ENCODE assay signal across 8 cellular contexts in the genomic region with DNA sequence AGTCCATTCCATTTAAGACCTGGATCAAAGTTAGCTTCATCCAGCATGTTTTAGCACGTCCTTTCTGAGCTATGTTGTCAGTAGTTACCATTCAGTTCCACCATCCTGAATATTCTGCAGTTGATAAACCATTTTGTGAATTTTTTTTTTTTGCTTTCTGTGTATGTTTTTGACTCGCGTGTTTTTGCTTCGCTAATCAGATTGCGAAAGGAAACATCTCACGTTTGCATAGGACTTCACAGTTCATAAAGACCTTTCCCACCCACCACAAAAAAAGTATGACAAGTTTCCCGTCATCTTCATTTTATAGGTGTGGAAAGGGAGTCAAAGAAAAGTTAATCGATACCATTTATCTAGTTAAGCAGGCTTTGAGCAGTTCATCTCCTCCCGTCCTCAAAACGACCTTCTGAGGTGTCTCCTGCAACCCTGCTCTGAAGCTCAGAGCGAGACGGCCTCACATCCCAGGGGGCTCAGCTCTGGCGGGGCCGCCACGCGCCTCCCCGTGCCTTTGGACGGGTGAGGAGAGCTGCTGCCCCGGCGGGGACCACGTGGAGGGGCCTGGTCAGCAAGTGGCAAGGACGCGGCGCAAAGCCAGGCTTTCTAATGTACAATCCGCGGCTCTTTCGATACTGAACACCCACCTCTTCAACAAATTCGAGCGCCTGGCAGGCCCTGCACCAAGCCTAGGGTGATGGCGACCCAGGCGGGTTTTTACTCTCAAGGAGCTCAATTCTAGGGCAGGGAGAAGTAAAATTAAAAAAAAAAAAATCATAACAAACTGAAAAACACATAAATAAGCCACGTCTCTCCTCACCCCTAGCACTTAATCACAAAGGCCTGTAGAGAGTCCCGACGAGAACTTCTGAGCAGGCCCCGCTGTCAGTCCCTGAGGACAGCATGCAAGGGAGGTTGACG. TPM values are rescaled to one million over a fixed set of nuclear protein-coding genes. Genes with fewer than 3 reads are reported as not detected.
A peak's percentile ranks its signal among the peaks of the same experiment; 100 is the strongest.
DNase-seq lines count a peak whose midpoint lies in the region; ATAC-seq, FAIRE-seq and TF ChIP-seq lines count a peak whose summit lies in the region.

No MANE protein-coding gene starts in this region.

- CTCF ChIA-PET in HepG2 (lab: Yijun Ruan, JAX; ENCODE audit: low intra/inter-chr PET ratio, low total read pairs) = no interaction called here

- POLR2A ChIA-PET in HepG2 (lab: Yijun Ruan, JAX) = interaction anchor here (0.7 to 2.3 kb wide), 9 partner anchors 10 to 596 kb away, joined by 3 to 33 read pairs (median 10); partner anchors contain the start of genes CRY1, MTERF2 and POLR3B

- peak overlapping the region; percentile 88 for H3K4me3 ChIP-seq in RWPE2 (ENCODE audit: severe bottlenecking)
- peak overlapping the region; percentile 97 for H3K4me3 ChIP-seq in choroid plexus epithelial cell (ENCODE audit: low read depth, low read length)
- H3K4me3 ChIP-seq in HepG2 (replicated peaks in 1 of 3; ENCODE audit: insufficient read depth in 1 of 3, low read depth in 2 of 3, low read length in 3 of 3) = peak overlapping the region; percentile 63 to 98 (median 67)

- H3K27ac ChIP-seq in RWPE2 (ENCODE audit: poor library complexity, severe bottlenecking) (peak overlapping the region; percentile 64), HepG2 (ENCODE audit: extremely low read length, insufficient read depth, low read length) (peak overlapping the region; percentile 97)

- in situ Hi-C loops in HepG2 (cut with HindIII; ENCODE audit: extremely low pct_ligation_motif_present, low pct_unique_long_range_greater_than_20kb) = no loop called here

- no peak for TF ChIP-seq POLR2A in HepG2 (IDR thresholded peaks at IDR 0.05; ENCODE audit: insufficient read depth in 1 of 2, low read depth in 2 of 2, low read length in 2 of 2)

- peak overlapping the region; percentile 15 for H2AFZ ChIP-seq in HepG2 (ENCODE audit: low read length)

- DNase-seq in Ammon's horn (ENCODE audit: low spot score) (peak; percentile 7), RWPE2 (ENCODE audit: low spot score) (peak; percentile 35), choroid plexus epithelial cell (ENCODE audit: low read depth) (no peak), HepG2 (ENCODE audit: low spot score) (no peak)
- peak; percentile 25 for DNase-seq in stimulated activated naive CD8-positive, alpha-beta T cell treated with anti-CD3 and anti-CD28 coated beads, Interleukin-15, Interleukin-2, amounts not matched to agents 100 U/mL and 50 U/mL, for 24 hours

- peak; percentile 15 for ATAC-seq in GM19452 (IDR thresholded peaks at IDR 0.05; ENCODE audit: unreplicated experiment)
- ATAC-seq in RWPE2 (ENCODE audit: low read depth) = no peak
- no peak; the same call in 2 of the 3 replicates for ATAC-seq in HepG2
- ATAC-seq in stimulated activated naive CD8-positive, alpha-beta T cell treated with anti-CD3 and anti-CD28 coated beads, Interleukin-15, Interleukin-2, amounts not matched to agents 100 U/mL and 50 U/mL, for 24 hours = no peak
- no peak for ATAC-seq in HG03520 (IDR thresholded peaks at IDR 0.05; ENCODE audit: unreplicated experiment)
- ATAC-seq in HG03432 (IDR thresholded peaks at IDR 0.05; ENCODE audit: unreplicated experiment) = no peak

- H3K4me1 ChIP-seq in RWPE2 (ENCODE audit: insufficient read depth, poor library complexity, severe bottlenecking) (peaks cover 21% of the 10 kb centered on the region), HepG2 (ENCODE audit: insufficient read depth, low read length) (peaks cover 46% of the 10 kb centered on the region)

- no peaks in the 10 kb centered on the region for H3K9me3 ChIP-seq in RWPE2 (ENCODE audit: severe bottlenecking)
- no peaks in the 10 kb centered on the region for H3K9me3 ChIP-seq in HepG2 (ENCODE audit: low read length)

- H4K20me1 ChIP-seq in HepG2 (ENCODE audit: insufficient read depth, low read length) = peaks cover 28% of the 10 kb centered on the region

- H3K79me2 ChIP-seq in HepG2 (ENCODE audit: insufficient read depth, low read length) = peaks cover 39% of the 10 kb centered on the region

- no peak for TF ChIP-seq RAD21 in HepG2 (CRISPR knock-in tag; IDR thresholded peaks at IDR 0.05)

- H3K4me2 ChIP-seq in HepG2 (ENCODE audit: low read depth, low read length) = peak overlapping the region; percentile 84

- TSS peak; percentile 81 for BruUV-seq in HepG2 (replicated peaks; lab: Mats Ljungman, UMichigan)

- H3K27me3 ChIP-seq in RWPE2 (ENCODE audit: insufficient read depth, poor library complexity, severe bottlenecking) (no peaks in the 10 kb centered on the region), HepG2 (ENCODE audit: control insufficient read depth in 1 of 2, insufficient read depth in 2 of 2, low read length in 2 of 2) (no peaks in the 10 kb centered on the region; a peak in 1 of 5 replicates)

- peak overlapping the region; percentile 72 for H3K9ac ChIP-seq in HepG2 (ENCODE audit: insufficient read depth, low read depth, low read length)

- TF ChIP-seq CTCF in RWPE2 (IDR thresholded peaks at IDR 0.05; ENCODE audit: poor library complexity, severe bottlenecking) (no peak), choroid plexus epithelial cell (conservative IDR thresholded peaks at IDR 0.05; ENCODE audit: low read depth, low read length) (no peak), HepG2 (CRISPR knock-in tag; IDR thresholded peaks at IDR 0.05) (no peak)

- FAIRE-seq in HepG2 (lab: Jason Lieb, UNC) = no peak

- TF ChIP-seq EP300 in HepG2 (IDR thresholded peaks at IDR 0.05; ENCODE audit: low read depth in 2 of 2, low read length in 2 of 2) (no peak), HepG2 (CRISPR knock-in tag; IDR thresholded peaks at IDR 0.05; ENCODE audit: borderline replicate concordance) (no peak)

- 64% methylated on average over 23 of the region's 36 CpGs for WGBS in HepG2 (ENCODE audit: low lambda C conversion rate)

- intact Hi-C loops in HepG2 (cut with micrococcal nuclease; ENCODE audit: unreplicated experiment) = no loop called here

- H3K36me3 ChIP-seq in RWPE2 (ENCODE audit: low read depth) (peaks cover 11% of the 10 kb centered on the region), HepG2 (replicated peaks in 1 of 2; ENCODE audit: control insufficient read depth in 1 of 2, insufficient read depth in 2 of 2, low read length in 2 of 2) (no peaks in the 10 kb centered on the region)

RNA-seq across cellular contexts. Expression of gene TMEM263, which starts 1.0 kb away (rescaled TPM):
- 58.6 and 73.7 TPM in 2 replicates for total RNA-seq in HepG2 (2016; rRNA removed; fragmentation: Illumina TruSeq; extraction: Trizol)
- 9.5 and 9.6 TPM in 2 replicates for total RNA-seq in HepG2 (2016; cell fraction: cytosol; rRNA removed; fragmentation: Illumina TruSeq; extraction: Trizol; ENCODE audit: low read depth)
- 64.2 and 75.9 TPM in 2 replicates for total RNA-seq in HepG2 (2016; cell fraction: insoluble cytoplasmic fraction; rRNA removed; fragmentation: Illumina TruSeq; extraction: Trizol)
- 34.4 and 35.4 TPM in 2 replicates for total RNA-seq in HepG2 (2016; cell fraction: membrane; rRNA removed; fragmentation: Illumina TruSeq; extraction: Trizol)
- 45.8 and 48.3 TPM in 2 replicates for total RNA-seq in HepG2 (2016; cell fraction: nucleus; rRNA removed; fragmentation: Illumina TruSeq; extraction: Trizol)
- polyA plus RNA-seq in HepG2 (2011; rRNA removed) = 19.1 and 25.9 TPM in 2 replicates
- 13.1 and 17.8 TPM in 2 replicates for polyA plus RNA-seq in HepG2 (2011; cell fraction: cytosol; rRNA removed)
- polyA plus RNA-seq in HepG2 (2011; cell fraction: nucleus; rRNA removed) = 18.4 and 19.9 TPM in 2 replicates
- 35.8 and 39.5 TPM in 2 replicates for polyA plus RNA-seq in HepG2 (2012)
- 4.8 and 5.7 TPM in 2 replicates for polyA plus RNA-seq in HepG2 (2016; cell fraction: cytosol; fragmentation: Illumina TruSeq; extraction: Trizol; ENCODE audit: low read depth)
- 71.3 and 74.5 TPM in 2 replicates for polyA plus RNA-seq in HepG2 (2016; cell fraction: insoluble cytoplasmic fraction; fragmentation: Illumina TruSeq; extraction: Trizol; ENCODE audit: low read depth)
- polyA plus RNA-seq in HepG2 (2016; cell fraction: membrane; fragmentation: Illumina TruSeq; extraction: Trizol; ENCODE audit: low read depth) = 18.7 and 19.8 TPM in 2 replicates
- polyA plus RNA-seq in HepG2 (2016; cell fraction: nucleus; fragmentation: Illumina TruSeq; extraction: Trizol; ENCODE audit: insufficient read depth, low read depth) = 48.5 and 51.5 TPM in 2 replicates
- polyA minus RNA-seq in HepG2 (2011; rRNA and poly(A)+ RNA removed; ENCODE audit: low replicate concordance) = 20.6 and 24.3 TPM in 2 replicates
- 28.8 and 36.3 TPM in 2 replicates for polyA minus RNA-seq in HepG2 (2011; cell fraction: cytosol; rRNA and poly(A)+ RNA removed)
- 75.8 and 103 TPM in 2 replicates for polyA minus RNA-seq in HepG2 (2011; cell fraction: nucleus; rRNA and poly(A)+ RNA removed)

RNA-seq across cellular contexts. Expression of gene MTERF2, which starts 32.2 kb away (rescaled TPM):
- 11.6 and 13.6 TPM in 2 replicates for total RNA-seq in HepG2 (2016; rRNA removed; fragmentation: Illumina TruSeq; extraction: Trizol)
- total RNA-seq in HepG2 (2016; cell fraction: cytosol; rRNA removed; fragmentation: Illumina TruSeq; extraction: Trizol; ENCODE audit: low read depth) = 3.6 and 3.8 TPM in 2 replicates
- 14.0 and 14.6 TPM in 2 replicates for total RNA-seq in HepG2 (2016; cell fraction: insoluble cytoplasmic fraction; rRNA removed; fragmentation: Illumina TruSeq; extraction: Trizol)
- 7.1 and 8.0 TPM in 2 replicates for total RNA-seq in HepG2 (2016; cell fraction: membrane; rRNA removed; fragmentation: Illumina TruSeq; extraction: Trizol)
- total RNA-seq in HepG2 (2016; cell fraction: nucleus; rRNA removed; fragmentation: Illumina TruSeq; extraction: Trizol) = 13.6 and 17.6 TPM in 2 replicates
- 8.0 and 9.9 TPM in 2 replicates for polyA plus RNA-seq in HepG2 (2011; rRNA removed)
- polyA plus RNA-seq in HepG2 (2011; cell fraction: cytosol; rRNA removed) = 2.4 and 3.5 TPM in 2 replicates
- polyA plus RNA-seq in HepG2 (2011; cell fraction: nucleus; rRNA removed) = 16.4 and 28.8 TPM in 2 replicates
- 11.8 and 14.4 TPM in 2 replicates for polyA plus RNA-seq in HepG2 (2012)
- 3.5 and 4.3 TPM in 2 replicates for polyA plus RNA-seq in HepG2 (2016; cell fraction: cytosol; fragmentation: Illumina TruSeq; extraction: Trizol; ENCODE audit: low read depth)
- 16.5 and 20.1 TPM in 2 replicates for polyA plus RNA-seq in HepG2 (2016; cell fraction: insoluble cytoplasmic fraction; fragmentation: Illumina TruSeq; extraction: Trizol; ENCODE audit: low read depth)
- 5.3 and 7.0 TPM in 2 replicates for polyA plus RNA-seq in HepG2 (2016; cell fraction: membrane; fragmentation: Illumina TruSeq; extraction: Trizol; ENCODE audit: low read depth)
- polyA plus RNA-seq in HepG2 (2016; cell fraction: nucleus; fragmentation: Illumina TruSeq; extraction: Trizol; ENCODE audit: insufficient read depth, low read depth) = 25.1 and 29.0 TPM in 2 replicates
- 3.7 and 4.5 TPM in 2 replicates for polyA minus RNA-seq in HepG2 (2011; rRNA and poly(A)+ RNA removed; ENCODE audit: low replicate concordance)
- 2.7 and 3.5 TPM in 2 replicates for polyA minus RNA-seq in HepG2 (2011; cell fraction: cytosol; rRNA and poly(A)+ RNA removed)
- 9.5 and 14.3 TPM in 2 replicates for polyA minus RNA-seq in HepG2 (2011; cell fraction: nucleus; rRNA and poly(A)+ RNA removed)

Comparison
In these comparisons a context has a peak if more than half of its experiments do, and no peak if none do; other contexts are left out.
1. DNase-seq: peak in Ammon's horn (single experiment), RWPE2 (single experiment) and stimulated activated naive CD8-positive, alpha-beta T cell treated with anti-CD3 and anti-CD28 coated beads, Interleukin-15, Interleukin-2, amounts not matched to agents 100 U/mL and 50 U/mL, for 24 hours (single experiment); none in choroid plexus epithelial cell (single experiment) and HepG2 (single experiment).
2. Peak in every context shown above with its lines, with median percentiles within 50 percentile points of each other: H3K4me3 ChIP-seq.